ENCODE assay signal across 16 cellular contexts in genomic region chr9:107177243-107177839, GRCh38.
DNase-seq lines count a peak whose midpoint lies in the region; ATAC-seq and TF ChIP-seq lines count a peak whose summit lies in the region.
"Had no signal": no experiment of that assay in that cellular context is flagged by ENCODE, and none has a peak within 500 bp of the region (broad histone marks: within the 10 kb centered on the region; RNA-seq: fewer than 3 reads in every experiment).

No MANE protein-coding gene starts in this region.

- H3K4me3 ChIP-seq in skeletal muscle tissue (ENCODE audit: low read length in 3 of 3) (no peak overlapping the region), tibial nerve (no peak overlapping the region)

- peak; percentile 48 for ATAC-seq in GM18868 (IDR thresholded peaks at IDR 0.05; ENCODE audit: unreplicated experiment)
- ATAC-seq in HG02852 (IDR thresholded peaks at IDR 0.05; ENCODE audit: unreplicated experiment) = peak; percentile 45
- ATAC-seq in GM21619 (IDR thresholded peaks at IDR 0.05; ENCODE audit: unreplicated experiment) = no peak
- ATAC-seq: activated T-cell treated with anti-CD3 and anti-CD28 coated beads, Interleukin-2, amount 50 U/mL, for 4 hours had no signal

- DNase-seq in left kidney (ENCODE audit: low read depth, low spot score) = peak; percentile 5
- DNase-seq in cerebellar nuclear complex (lab: John Stamatoyannopoulos, UW) = no peak
- no peak for DNase-seq in tibial nerve (ENCODE audit: low spot score in 2 of 2)
- DNase-seq: activated naive CD4-positive, alpha-beta T cell treated with anti-CD3 and anti-CD28 coated beads, Interleukin-2, amount 10 ng/mL, durations not matched to agents 7 days and 5 days; activated T-cell treated with anti-CD3 and anti-CD28 coated beads, Interleukin-2, amount 50 U/mL, for 4 hours; aorta; CD4-positive, CD25-positive, alpha-beta regulatory T cell; central memory CD4-positive, alpha-beta T cell; effector CD4-positive, alpha-beta T cell; left colon; MM.1S had no signal

- no peaks in the 10 kb centered on the region for H3K9me3 ChIP-seq in skeletal muscle tissue (ENCODE audit: control insufficient read depth in 3 of 3, low read length in 3 of 3)
- H3K9me3 ChIP-seq in tibial nerve = peaks cover 0 to 8% (median 0%) of the 10 kb centered on the region in 4 donors
- H3K9me3 ChIP-seq: neutrophil had no signal

- TF ChIP-seq CTCF in tibial nerve (IDR thresholded peaks at IDR 0.05) = no peak

- 75 to 83% methylated on average over 7 of the region's 7 CpGs for WGBS in tibial nerve, 2 donors

- TF ChIP-seq POLR2A in tibial nerve (IDR thresholded peaks at IDR 0.05) = no peak

- H3K27me3 ChIP-seq in skeletal muscle tissue (ENCODE audit: control insufficient read depth in 3 of 3, insufficient read depth in 3 of 3, low read length in 3 of 3) (no peaks in the 10 kb centered on the region), tibial nerve (no peaks in the 10 kb centered on the region)
- H3K27me3 ChIP-seq: neutrophil had no signal

- no peak for TF ChIP-seq EP300 in tibial nerve (IDR thresholded peaks at IDR 0.05)

- peaks cover 27 to 45% (median 35%) of the 10 kb centered on the region in 3 donors for H3K4me1 ChIP-seq in skeletal muscle tissue (ENCODE audit: control insufficient read depth in 3 of 3, insufficient read depth in 3 of 3, low read length in 3 of 3)
- H3K4me1 ChIP-seq in tibial nerve = peaks cover 0 to 19% (median 12%) of the 10 kb centered on the region in 4 donors

- no peak overlapping the region for H3K9ac ChIP-seq in skeletal muscle tissue (ENCODE audit: low read depth in 1 of 3, low read length in 3 of 3)

- H3K36me3 ChIP-seq in skeletal muscle tissue (ENCODE audit: control insufficient read depth in 3 of 3, insufficient read depth in 3 of 3, low read length in 3 of 3) (no peaks in the 10 kb centered on the region), tibial nerve (no peaks in the 10 kb centered on the region)
- H3K36me3 ChIP-seq: neutrophil had no signal

- peak overlapping the region; percentile 84 for H3K27ac ChIP-seq in skeletal muscle tissue (ENCODE audit: low read depth, low read length)
- H3K27ac ChIP-seq in tibial nerve = peak overlapping the region in 2 of 4 donors; percentile 8 to 72
- H3K27ac ChIP-seq: neutrophil had no signal
